21 cellular contexts compared by ENCODE assay signal in the genomic region with DNA sequence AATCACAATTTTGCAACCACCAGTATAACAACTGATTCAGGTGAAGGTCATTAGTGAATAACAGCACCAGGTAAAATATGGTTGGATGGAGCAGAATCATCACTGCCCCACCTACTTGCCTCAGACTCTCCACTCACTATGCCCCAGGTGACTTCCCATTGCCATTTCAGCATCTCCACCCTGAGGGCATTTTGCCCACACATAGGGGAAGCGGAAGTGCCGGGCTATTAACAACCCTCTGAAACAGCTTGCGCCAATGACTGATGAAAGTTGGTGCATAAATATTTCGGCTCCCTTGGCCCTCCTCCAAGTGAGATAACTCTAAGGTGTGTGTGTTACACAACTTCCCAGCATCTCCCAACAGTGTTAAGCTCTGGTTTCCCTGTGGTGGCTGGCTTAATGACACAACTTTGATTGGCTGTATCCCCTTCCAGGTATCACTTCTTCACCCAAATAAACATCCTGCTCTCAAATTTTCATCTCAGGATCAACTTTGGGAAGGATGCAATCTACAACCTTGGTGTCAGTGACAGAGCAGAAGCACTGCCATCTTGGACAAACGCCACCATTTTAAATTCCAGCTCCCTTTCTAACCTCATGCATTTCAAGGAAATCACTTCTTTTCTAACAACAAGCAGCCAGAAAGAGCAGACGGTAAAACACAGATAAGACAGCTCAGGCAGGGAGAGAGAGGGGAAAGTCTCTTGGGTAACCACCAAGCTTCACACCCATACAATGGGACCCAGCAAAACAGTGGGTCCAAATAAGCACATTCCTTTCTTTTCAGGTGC.
DNase-seq lines count a peak whose midpoint lies in the region; ATAC-seq and TF ChIP-seq lines count a peak whose summit lies in the region.
"Had no signal": no experiment of that assay in that cellular context is flagged by ENCODE, and none has a peak within 500 bp of the region (broad histone marks: within the 10 kb centered on the region; RNA-seq: fewer than 3 reads in every experiment).

No MANE protein-coding gene starts in this region.

- BruUV-seq in PC-9 (replicated peaks; lab: Mats Ljungman, UMichigan): no TSS peak

- no peak for TF ChIP-seq CTCF in PC-9 (conservative IDR thresholded peaks at IDR 0.05)
- TF ChIP-seq CTCF in endodermal cell (conservative IDR thresholded peaks at IDR 0.05): no peak
- TF ChIP-seq CTCF in upper lobe of left lung (IDR thresholded peaks at IDR 0.05): no peak
- no peak for TF ChIP-seq CTCF in natural killer cell (IDR thresholded peaks at IDR 0.05)

- H3F3A ChIP-seq in PC-9 (ENCODE audit: insufficient read depth, low read depth): peaks cover 28% of the 10 kb centered on the region

- POLR2A ChIA-PET in PC-9 (lab: Charles Lee; ENCODE audit: unreplicated experiment): interaction anchor here (0.6 to 0.7 kb wide), 2 partner anchors 94 to 937 kb away, joined by 3 to 15 read pairs; no protein-coding TSS in a partner anchor

- TF ChIP-seq POLR2A in upper lobe of left lung (IDR thresholded peaks at IDR 0.05): no peak

- no peaks in the 10 kb centered on the region for H4K20me1 ChIP-seq in PC-9 (ENCODE audit: insufficient read depth)

- no peaks in the 10 kb centered on the region for H3K36me3 Mint-ChIP-seq in endodermal cell (ENCODE audit: low read depth)
- H3K36me3 Mint-ChIP-seq in natural killer cell: no peaks in the 10 kb centered on the region

- no peak overlapping the region for H3K4me3 Mint-ChIP-seq in endodermal cell
- H3K4me3 Mint-ChIP-seq in natural killer cell: no peak overlapping the region
- H3K4me3 Mint-ChIP-seq: CD4-positive, alpha-beta T cell had no signal

- CTCF ChIA-PET in PC-9 (lab: Charles Lee): interaction anchor here (0.6 kb wide), 1 partner anchor 1703 kb away, joined by 3 read pairs; no protein-coding TSS in a partner anchor

- no peak for TF ChIP-seq EP300 in upper lobe of left lung (IDR thresholded peaks at IDR 0.05)

- H3K4me1 Mint-ChIP-seq in endodermal cell: peaks cover 28% of the 10 kb centered on the region
- no peaks in the 10 kb centered on the region for H3K4me1 Mint-ChIP-seq in natural killer cell

- no peak overlapping the region for H3K9ac ChIP-seq in endodermal cell (ENCODE audit: extremely low read depth, low read length, poor library complexity, severe bottlenecking)
- H3K9ac ChIP-seq: GM23248 had no signal

- no peak overlapping the region for H2AFZ ChIP-seq in PC-9
- H2AFZ ChIP-seq: GM23248 had no signal

- H3K79me2 ChIP-seq in PC-9 (ENCODE audit: low read depth): no peaks in the 10 kb centered on the region

- H3K4me1 ChIP-seq in PC-9 (replicated peaks; ENCODE audit: insufficient read depth) (peaks cover 7% of the 10 kb centered on the region), endodermal cell (ENCODE audit: control insufficient read depth, insufficient read depth, low read length) (peaks cover 17% of the 10 kb centered on the region), upper lobe of left lung (no peaks in the 10 kb centered on the region)
- H3K4me1 ChIP-seq: HAP-1 had no signal

- 81 to 88% methylated on average over 3 to 6 of the region's 6 CpGs for WGBS in endodermal cell (ENCODE audit: insufficient coverage in 1 of 2, insufficient read length in 1 of 2), 2 experiments
- WGBS in upper lobe of left lung, 2 donors: 66 to 68% methylated on average over 6 of the region's 6 CpGs

- intact Hi-C loops in PC-9 (cut with micrococcal nuclease; ENCODE audit: unreplicated experiment) (no loop called here), natural killer cell (cut with micrococcal nuclease) (no loop called here)

- H3K9me2 ChIP-seq in PC-9 (ENCODE audit: insufficient read depth): no peaks in the 10 kb centered on the region

- H3K9me3 ChIP-seq in PC-9 (ENCODE audit: insufficient read depth, low read depth): no peaks in the 10 kb centered on the region
- peaks cover 27% of the 10 kb centered on the region for H3K9me3 ChIP-seq in endodermal cell (ENCODE audit: control insufficient read depth, low read length)
- no peaks in the 10 kb centered on the region for H3K9me3 ChIP-seq in upper lobe of left lung
- H3K9me3 ChIP-seq: BE2C, HAP-1 had no signal

- DNase-seq in NCI-H748 (lab: John Stamatoyannopoulos, UW; ENCODE audit: unreplicated experiment): peak; percentile 51
- no peak for DNase-seq in NCI-H748 treated with DMSO at 0.1 percent for 48 hours (lab: John Stamatoyannopoulos, UW)
- peak; percentile 49 to 79 for DNase-seq in PC-9
- DNase-seq in endodermal cell: no peak
- no peak for DNase-seq in upper lobe of left lung
- DNase-seq in natural killer cell: no peak
- DNase-seq: 8988T; BE2C; CD4-positive, alpha-beta T cell; DMS153; GDM1; GM23248; NCI-H1417 treated with DMSO at 0.1 percent for 48 hours; NCI-H1930; NCI-H526; SHP77 had no signal

- H3K27me3 ChIP-seq in PC-9 (ENCODE audit: insufficient read depth, low read depth) (no peaks in the 10 kb centered on the region), endodermal cell (ENCODE audit: control insufficient read depth, insufficient read depth, low read length, poor library complexity, severe bottlenecking) (no peaks in the 10 kb centered on the region), upper lobe of left lung (no peaks in the 10 kb centered on the region)
- H3K27me3 ChIP-seq: BE2C had no signal

- H3K36me3 ChIP-seq in PC-9 (ENCODE audit: low read depth): no peaks in the 10 kb centered on the region
- H3K36me3 ChIP-seq in endodermal cell (ENCODE audit: control insufficient read depth, insufficient read depth, low read length): no peaks in the 10 kb centered on the region
- no peaks in the 10 kb centered on the region for H3K36me3 ChIP-seq in upper lobe of left lung
- H3K36me3 ChIP-seq: BE2C, HAP-1 had no signal

- H3K4me2 ChIP-seq in PC-9: peak overlapping the region; percentile 0; the same call in 1 of the 2 replicates

- H3K27ac Mint-ChIP-seq in endodermal cell (no peak overlapping the region), natural killer cell (no peak overlapping the region)
- H3K27ac Mint-ChIP-seq: CD4-positive, alpha-beta T cell had no signal

- H3K9me3 Mint-ChIP-seq in endodermal cell (peaks cover 22% of the 10 kb centered on the region), natural killer cell (no peaks in the 10 kb centered on the region)
- H3K9me3 Mint-ChIP-seq: CD4-positive, alpha-beta T cell had no signal

- no peak overlapping the region for H3K27ac ChIP-seq in PC-9
- H3K27ac ChIP-seq in endodermal cell (ENCODE audit: low read depth, low read length): no peak overlapping the region
- no peak overlapping the region for H3K27ac ChIP-seq in upper lobe of left lung
- H3K27ac ChIP-seq: GM23248, SK-N-MC had no signal

- ATAC-seq in upper lobe of left lung (ENCODE audit: low FRiP score in 2 of 2) (no peak), natural killer cell (no peak), GM19455 (IDR thresholded peaks at IDR 0.05; ENCODE audit: unreplicated experiment) (no peak), GM18517 (IDR thresholded peaks at IDR 0.05; ENCODE audit: unreplicated experiment) (no peak)
- ATAC-seq: Panc1 had no signal

- H3K27me3 Mint-ChIP-seq in endodermal cell (ENCODE audit: insufficient read depth) (peaks cover 58% of the 10 kb centered on the region), natural killer cell (ENCODE audit: low read depth in 2 of 2) (peaks cover 12 to 50% of the 10 kb centered on the region in 2 donors)

- H3K4me3 ChIP-seq in PC-9 (no peak overlapping the region), endodermal cell (ENCODE audit: low read length) (peak overlapping the region; percentile 48), upper lobe of left lung (no peak overlapping the region)
- H3K4me3 ChIP-seq: GM23248, HAP-1, SK-N-MC had no signal

Comparison
In these comparisons a context has a peak if more than half of its experiments do, and no peak if none do; other contexts are left out.
1. DNase-seq: peak in NCI-H748 (single experiment) and PC-9 (2 of 2); none in NCI-H748 treated with DMSO at 0.1 percent for 48 hours (single experiment), endodermal cell (single experiment), upper lobe of left lung (0 of 2) and natural killer cell (single experiment).